In the genomic region with DNA sequence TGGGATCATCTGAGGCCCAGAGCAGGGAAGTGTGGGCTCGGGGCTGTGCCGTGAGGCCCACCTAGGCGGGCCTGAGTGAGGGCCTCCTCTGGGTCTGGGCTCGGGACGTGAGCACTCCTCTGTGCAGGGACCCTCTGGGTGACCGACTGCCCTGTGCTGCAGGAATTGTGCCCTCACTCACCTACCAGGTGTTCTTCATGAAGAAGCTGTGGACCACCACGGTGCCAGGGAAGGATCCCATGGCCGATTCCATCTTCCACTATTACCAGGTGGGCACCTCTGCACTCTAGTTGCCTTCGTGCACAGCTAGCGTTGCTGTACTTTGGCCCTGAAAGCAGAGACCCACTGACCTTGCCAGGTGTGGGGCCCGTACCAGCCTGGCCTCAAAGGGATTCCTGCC, we compare ENCODE assay signal across 22 cellular contexts.
"Had no signal": no experiment of that assay in that cellular context is flagged by ENCODE, and none has a peak within 500 bp of the region (broad histone marks: within the 10 kb centered on the region; RNA-seq: fewer than 3 reads in every experiment).

No MANE protein-coding gene starts in this region.

- H3K4me3 Mint-ChIP-seq: activated naive CD4-positive, alpha-beta T cell treated with anti-CD3 and anti-CD28 coated beads, Interleukin-2, amount 50 U/mL, for 24 hours; activated T-helper 17 cell treated with anti-CD3 and anti-CD28 coated beads, Interleukin-2, amount 50 U/mL, for 72 hours; T-helper 1 cell treated with Interleukin-12 subunit alpha and Interleukin-12 subunit beta and Interleukin-4 antibody, amounts not matched to agents 30 μg/mL and 1 μg/mL, for 36 hours had no signal

- H3K4me3 ChIP-seq: cardiac muscle cell, SJSA1 had no signal

- H3K9me3 ChIP-seq: SJSA1 had no signal

- H3K36me3 ChIP-seq: brain microvascular endothelial cell, cardiac muscle cell, SJSA1 had no signal

- H3K27ac ChIP-seq: brain microvascular endothelial cell, cardiac muscle cell, RWPE1, SJSA1 had no signal

- H3K4me1 Mint-ChIP-seq: activated naive CD4-positive, alpha-beta T cell treated with anti-CD3 and anti-CD28 coated beads, Interleukin-2, amount 50 U/mL, for 24 hours; activated T-helper 17 cell treated with anti-CD3 and anti-CD28 coated beads, Interleukin-2, amount 50 U/mL, for 72 hours had no signal

- H3K9me3 Mint-ChIP-seq: activated naive CD4-positive, alpha-beta T cell treated with anti-CD3 and anti-CD28 coated beads, Interleukin-2, amount 50 U/mL, for 24 hours; activated T-helper 17 cell treated with anti-CD3 and anti-CD28 coated beads, Interleukin-2, amount 50 U/mL, for 72 hours; T-helper 1 cell treated with Interleukin-12 subunit alpha and Interleukin-12 subunit beta and Interleukin-4 antibody, amounts not matched to agents 30 μg/mL and 1 μg/mL, for 36 hours had no signal

- H3K4me1 ChIP-seq: SJSA1 had no signal

- H3K36me3 Mint-ChIP-seq: activated naive CD4-positive, alpha-beta T cell treated with anti-CD3 and anti-CD28 coated beads, Interleukin-2, amount 50 U/mL, for 24 hours had no signal

- DNase-seq: activated CD4-positive, alpha-beta T cell treated with anti-CD3 and anti-CD28 coated beads for 4 hours; activated CD8-positive, alpha-beta memory T cell treated with anti-CD3 and anti-CD28 coated beads for 24 hours; activated naive CD4-positive, alpha-beta T cell; amygdala; brain microvascular endothelial cell; cerebellar nuclear complex; NCI-H1105; NCI-H1436 treated with DMSO at 0.1 percent for 48 hours; NCI-H187; NCI-H2081; NCI-H510A treated with DMSO at 0.1 percent for 48 hours; NCI-H69; NK-92 treated with Interleukin-12 subunit alpha and Interleukin-12 subunit beta, amount 100 ng/mL, for 24 hours; OCI-M1 had no signal

- H3K27ac Mint-ChIP-seq: activated naive CD4-positive, alpha-beta T cell treated with anti-CD3 and anti-CD28 coated beads, Interleukin-2, amount 50 U/mL, for 24 hours; activated T-helper 17 cell treated with anti-CD3 and anti-CD28 coated beads, Interleukin-2, amount 50 U/mL, for 72 hours; T-helper 1 cell treated with Interleukin-12 subunit alpha and Interleukin-12 subunit beta and Interleukin-4 antibody, amounts not matched to agents 30 μg/mL and 1 μg/mL, for 36 hours had no signal

- H3K27me3 Mint-ChIP-seq: activated naive CD4-positive, alpha-beta T cell treated with anti-CD3 and anti-CD28 coated beads, Interleukin-2, amount 50 U/mL, for 24 hours; activated T-helper 17 cell treated with anti-CD3 and anti-CD28 coated beads, Interleukin-2, amount 50 U/mL, for 72 hours had no signal

- ATAC-seq: activated CD4-positive, CD25-positive, alpha-beta regulatory T cell treated with anti-CD3 and anti-CD28 coated beads, Interleukin-2, amount 50 U/mL, for 24 hours; activated T-helper 17 cell treated with anti-CD3 and anti-CD28 coated beads, Interleukin-2, amount 50 U/mL, for 72 hours; Panc1 had no signal

- H3K27me3 ChIP-seq: brain microvascular endothelial cell, cardiac muscle cell, SJSA1 had no signal
